18 cellular contexts compared by ENCODE assay signal in genomic region chr2:178846458-178846802, GRCh38.
"Had no signal": no experiment of that assay in that cellular context is flagged by ENCODE, and none has a peak within 500 bp of the region (broad histone marks: within the 10 kb centered on the region; RNA-seq: fewer than 3 reads in every experiment).

No MANE protein-coding gene starts in this region.

- H3K4me3 Mint-ChIP-seq: activated B cell treated with CpG ODN at 0.5 μM for 24 hours; activated CD4-positive, alpha-beta T cell treated with anti-CD3 and anti-CD28 coated beads, Interleukin-2, amount 10 ng/mL, durations not matched to agents 7 days and 5 days; activated naive CD8-positive, alpha-beta T cell; naive B cell; T-helper 17 cell; type B pancreatic cell had no signal

- H3K27me3 Mint-ChIP-seq: activated B cell treated with CpG ODN at 0.5 μM for 24 hours; activated CD4-positive, alpha-beta T cell treated with anti-CD3 and anti-CD28 coated beads, Interleukin-2, amount 10 ng/mL, durations not matched to agents 7 days and 5 days; activated naive CD8-positive, alpha-beta T cell; naive B cell; T-helper 17 cell had no signal

- H3K4me1 ChIP-seq: lower lobe of right lung had no signal

- H3K27me3 ChIP-seq: gastroesophageal sphincter, hepatocyte had no signal

- H3K9me3 ChIP-seq: gastroesophageal sphincter, lower lobe of right lung had no signal

- H3K27ac Mint-ChIP-seq: activated B cell treated with CpG ODN at 0.5 μM for 24 hours; activated CD4-positive, alpha-beta T cell treated with anti-CD3 and anti-CD28 coated beads, Interleukin-2, amount 10 ng/mL, durations not matched to agents 7 days and 5 days; activated naive CD8-positive, alpha-beta T cell; T-helper 17 cell; type B pancreatic cell had no signal

- DNase-seq: activated B cell treated with CpG ODN at 0.5 μM for 24 hours; activated CD4-positive, alpha-beta T cell treated with anti-CD3 and anti-CD28 coated beads, Interleukin-2, amount 10 ng/mL, durations not matched to agents 7 days and 5 days; activated effector memory CD4-positive, alpha-beta T cell treated with Interleukin-2 at 50 U/mL for 16 hours; activated T-cell treated with anti-CD3 and anti-CD28 coated beads for 4 hours; effector CD8-positive, alpha-beta T cell; lower lobe of right lung; midbrain; naive B cell; right cardiac atrium; stimulated activated CD4-positive, alpha-beta T cell treated with anti-CD3 and anti-CD28 coated beads, Interleukin-12 subunit alpha, Interleukin-12 subunit beta, amount 100 ng/mL, for 4 hours; stimulated activated naive CD4-positive, alpha-beta T cell; substantia nigra; T-helper 17 cell had no signal

- H3K27ac ChIP-seq: coronary artery, hepatocyte, lower lobe of right lung had no signal

- H3K9me3 Mint-ChIP-seq: activated CD4-positive, alpha-beta T cell treated with anti-CD3 and anti-CD28 coated beads, Interleukin-2, amount 10 ng/mL, durations not matched to agents 7 days and 5 days had no signal

- H3K4me3 ChIP-seq: coronary artery, gastroesophageal sphincter, hepatocyte, lower lobe of right lung had no signal

- H3K36me3 ChIP-seq: gastroesophageal sphincter had no signal

- ATAC-seq: gastroesophageal sphincter, lower lobe of right lung, right cardiac atrium, T-helper 17 cell had no signal

- H3K36me3 Mint-ChIP-seq: type B pancreatic cell had no signal

- H3K4me1 Mint-ChIP-seq: activated B cell treated with CpG ODN at 0.5 μM for 24 hours; activated CD4-positive, alpha-beta T cell treated with anti-CD3 and anti-CD28 coated beads, Interleukin-2, amount 10 ng/mL, durations not matched to agents 7 days and 5 days; naive B cell; T-helper 17 cell had no signal
